In the genomic region with DNA sequence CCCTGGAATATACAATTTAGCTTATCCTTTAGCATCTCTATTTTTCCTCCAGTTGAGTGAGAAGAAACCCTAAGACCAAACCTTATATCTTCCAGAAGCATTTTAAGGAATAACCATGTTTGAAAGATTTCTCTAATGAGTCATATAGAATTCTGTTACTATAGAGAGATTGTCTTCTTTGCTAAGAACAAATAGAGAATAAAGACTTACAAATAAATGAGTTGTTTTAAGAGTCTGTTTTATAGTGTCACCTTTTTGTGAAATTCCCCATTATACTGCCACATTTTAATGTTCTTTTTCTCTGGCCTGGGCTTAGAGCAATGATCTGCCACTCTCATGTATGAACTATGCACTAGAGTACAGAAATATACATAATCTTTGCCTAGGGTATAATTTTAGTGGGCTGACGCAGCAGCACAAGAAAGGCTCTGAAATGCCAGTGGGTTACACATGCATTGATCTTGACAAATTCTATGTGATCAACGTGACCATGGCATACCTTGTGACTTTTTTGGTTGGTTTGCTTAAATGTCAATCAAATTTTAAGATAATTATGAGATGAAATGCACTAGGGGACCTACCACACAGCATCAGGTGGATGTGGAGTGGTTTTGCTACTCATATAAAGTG, we compare ENCODE assay signal across 25 cellular contexts.
DNase-seq lines count a peak whose midpoint lies in the region; ATAC-seq and TF ChIP-seq lines count a peak whose summit lies in the region.
"Had no signal": no experiment of that assay in that cellular context is flagged by ENCODE, and none has a peak within 500 bp of the region (broad histone marks: within the 10 kb centered on the region; RNA-seq: fewer than 3 reads in every experiment).

No MANE protein-coding gene starts in this region.

- no peak overlapping the region for H2BK15ac ChIP-seq in IMR-90 (ENCODE audit: low read depth, low read length)

- H2AFZ ChIP-seq in IMR-90 (replicated peaks; ENCODE audit: low read length, poor library complexity) (no peak overlapping the region), SK-N-SH (ENCODE audit: low read depth) (no peak overlapping the region)
- H2AFZ ChIP-seq: PC-9 had no signal

- no peaks in the 10 kb centered on the region for H3K36me3 Mint-ChIP-seq in activated CD4-positive, alpha-beta T cell treated with anti-CD3 and anti-CD28 coated beads for 36 hours (ENCODE audit: low read depth)

- H2BK20ac ChIP-seq in IMR-90 (ENCODE audit: low read depth, low read length) = no peak overlapping the region

- peaks cover 13% of the 10 kb centered on the region for H3F3A ChIP-seq in SK-N-SH (replicated peaks; ENCODE audit: insufficient read depth)

- H3K9ac ChIP-seq in IMR-90 (ENCODE audit: low read depth, low read length) = no peak overlapping the region
- H3K9ac ChIP-seq in SK-N-SH = no peak overlapping the region
- H3K9ac ChIP-seq: KMS-11 had no signal

- no peak for TF ChIP-seq EP300 in SK-N-SH (IDR thresholded peaks at IDR 0.05; ENCODE audit: borderline replicate concordance in 1 of 2, low read depth in 1 of 2, low read length in 1 of 2)

- no peak overlapping the region for H2BK5ac ChIP-seq in IMR-90 (ENCODE audit: low read depth, low read length, poor library complexity, severe bottlenecking)

- H3K4me1 ChIP-seq in IMR-90 (ENCODE audit: control insufficient read depth, insufficient read depth, low read length) = no peaks in the 10 kb centered on the region
- peaks cover 0 to 5% of the 10 kb centered on the region in 2 experiments; a peak in 1 of 4 replicates for H3K4me1 ChIP-seq in SK-N-SH (ENCODE audit: control insufficient read depth in 1 of 2, insufficient read depth in 2 of 2, low read depth in 1 of 2, low read length in 1 of 2)

- peaks cover 38% of the 10 kb centered on the region for H3K4me1 Mint-ChIP-seq in activated CD4-positive, alpha-beta T cell treated with anti-CD3 and anti-CD28 coated beads for 36 hours

- H3K27ac ChIP-seq in IMR-90 (ENCODE audit: insufficient read depth, low read length) = no peak overlapping the region
- H3K27ac ChIP-seq in SK-N-SH (ENCODE audit: low read depth in 2 of 2, low read length in 1 of 2) = peak overlapping the region in 1 of 2 experiments; percentile 9; a peak in 2 of 4 replicates
- H3K27ac ChIP-seq in dorsolateral prefrontal cortex = peak overlapping the region in 39 of 59 donors; percentile 0 to 98 (median 45)
- H3K27ac ChIP-seq: KMS-11, PC-9, SK-N-MC had no signal

- no peaks in the 10 kb centered on the region for H3K9me3 Mint-ChIP-seq in activated CD4-positive, alpha-beta T cell treated with anti-CD3 and anti-CD28 coated beads for 36 hours (ENCODE audit: low read depth)

- H3K4me2 ChIP-seq in IMR-90 (ENCODE audit: low read depth, low read length) (no peak overlapping the region), SK-N-SH (no peak overlapping the region)
- H3K4me2 ChIP-seq: KMS-11, PC-9 had no signal

- no peak for TF ChIP-seq CTCF in IMR-90 (conservative IDR thresholded peaks at IDR 0.05; ENCODE audit: low read depth, low read length)
- no peak for TF ChIP-seq CTCF in SK-N-SH (IDR thresholded peaks at IDR 0.05)
- TF ChIP-seq CTCF in dorsolateral prefrontal cortex (IDR thresholded peaks at IDR 0.05 in 54 of 56, conservative IDR thresholded peaks at IDR 0.05 in 2 of 56; ENCODE audit: low read depth in 1 of 56, partially characterized antibody in 56 of 56) = no peak

- intact Hi-C loops in activated CD4-positive, alpha-beta T cell treated with anti-CD3 and anti-CD28 coated beads for 36 hours (cut with DNase I, micrococcal nuclease) = loop anchor here (10.0 kb wide), 2 partner anchors 218 to 538 kb away; no protein-coding TSS in a partner anchor
- intact Hi-C loops in IMR-90 (cut with micrococcal nuclease) (no loop called here), dorsolateral prefrontal cortex (cut with DNase I) (no loop called here)

- no peak for DNase-seq in activated CD4-positive, alpha-beta T cell treated with anti-CD3 and anti-CD28 coated beads for 36 hours
- DNase-seq in activated CD4-positive, alpha-beta T cell treated with anti-CD3 and anti-CD28 coated beads, Interleukin-2, amount 50 U/mL, for 48 hours = no peak
- DNase-seq in IMR-90 (peak; percentile 18), SK-N-SH (no peak), dorsolateral prefrontal cortex (no peak), LoVo (ENCODE audit: low spot score) (no peak), NCI-H524 (lab: John Stamatoyannopoulos, UW) (no peak)
- DNase-seq: 8988T, AML-193, C1 segment of cervical spinal cord, DMS53, EL, GF-D8, GOT3, NCI-H1417, NCI-H187, NCI-H345, NCI-H526, PC-9, RPMI8226, SHP77 treated with DMSO at 0.1 percent for 48 hours had no signal

- H3K4me3 Mint-ChIP-seq in activated CD4-positive, alpha-beta T cell treated with anti-CD3 and anti-CD28 coated beads for 36 hours = no peak overlapping the region

- H3K27ac Mint-ChIP-seq in activated CD4-positive, alpha-beta T cell treated with anti-CD3 and anti-CD28 coated beads for 36 hours = peak overlapping the region; percentile 63

- H3K18ac ChIP-seq in IMR-90 (ENCODE audit: low read depth, low read length) = no peak overlapping the region

- WGBS in IMR-90 (ENCODE audit: extremely low coverage in 2 of 2, insufficient read length in 1 of 2), 2 experiments = no CpG with 5 or more reads among the region's 2 CpGs
- 75% methylated on average over 2 of the region's 2 CpGs for WGBS in SK-N-SH (ENCODE audit: low lambda C conversion rate)

- no peak overlapping the region for H3K56ac ChIP-seq in IMR-90 (ENCODE audit: extremely low read depth, insufficient read depth, low read length)

- H3K9me3 ChIP-seq in IMR-90 (ENCODE audit: control insufficient read depth, insufficient read depth, low read length) (no peaks in the 10 kb centered on the region), SK-N-SH (no peaks in the 10 kb centered on the region)

- H3K4me3 ChIP-seq in IMR-90 (ENCODE audit: insufficient read depth, low read depth, low read length) (no peak overlapping the region), SK-N-SH (ENCODE audit: low read depth in 2 of 2, low read length in 1 of 2) (no peak overlapping the region), dorsolateral prefrontal cortex (no peak overlapping the region)
- H3K4me3 ChIP-seq: PC-9, SK-N-MC had no signal

- H3K27me3 Mint-ChIP-seq in activated CD4-positive, alpha-beta T cell treated with anti-CD3 and anti-CD28 coated beads for 36 hours = no peaks in the 10 kb centered on the region

- in situ Hi-C loops in IMR-90 (cut with MboI; ENCODE audit: low sequenced_read_pairs) = no loop called here

- no peak overlapping the region for H3K23ac ChIP-seq in IMR-90 (ENCODE audit: low read depth, low read length)

- dilution Hi-C loops in IMR-90 (cut with HindIII; ENCODE audit: low sequenced_read_pairs, unreplicated experiment) = no loop called here

- H4K8ac ChIP-seq in IMR-90 (ENCODE audit: low read depth in 2 of 2, low read length in 2 of 2) = no peak overlapping the region

- H3K27me3 ChIP-seq in IMR-90 (ENCODE audit: control insufficient read depth, insufficient read depth, low read length) (no peaks in the 10 kb centered on the region), SK-N-SH (ENCODE audit: insufficient read depth) (no peaks in the 10 kb centered on the region), dorsolateral prefrontal cortex (no peaks in the 10 kb centered on the region)

- TF ChIP-seq POLR2A in IMR-90 (IDR thresholded peaks at IDR 0.05; ENCODE audit: low read depth, low read length) = no peak

- no TSS peak for BruUV-seq in IMR-90 (replicated peaks; lab: Mats Ljungman, UMichigan)

- CTCF ChIA-PET in activated CD4-positive, alpha-beta T cell treated with anti-CD3 and anti-CD28 coated beads for 36 hours (lab: Charles Lee) = interaction anchor here (0.8 to 1.2 kb wide), 2 partner anchors 12 to 64 kb away, joined by 3 read pairs; no protein-coding TSS in a partner anchor
- CTCF ChIA-PET in IMR-90 (lab: Yijun Ruan, JAX) = no interaction called here
- CTCF ChIA-PET in SK-N-SH (lab: Yijun Ruan, JAX) = no interaction called here

- H3K9me2 ChIP-seq in SK-N-SH = no peaks in the 10 kb centered on the region

- no peak overlapping the region for H4K5ac ChIP-seq in IMR-90 (ENCODE audit: low read depth, low read length)

- H3K36me3 ChIP-seq in IMR-90 (ENCODE audit: control insufficient read depth, insufficient read depth, low read length) (no peaks in the 10 kb centered on the region), SK-N-SH (replicated peaks in 1 of 2; ENCODE audit: control insufficient read depth in 1 of 2, insufficient read depth in 2 of 2, low read length in 1 of 2) (no peaks in the 10 kb centered on the region)

- no peaks in the 10 kb centered on the region for H4K20me1 ChIP-seq in IMR-90 (ENCODE audit: insufficient read depth, low read length)
- no peaks in the 10 kb centered on the region for H4K20me1 ChIP-seq in SK-N-SH (ENCODE audit: insufficient read depth)

- ATAC-seq in activated CD4-positive, alpha-beta T cell treated with anti-CD3 and anti-CD28 coated beads for 36 hours = no peak
- ATAC-seq in IMR-90 (ENCODE audit: low read depth) = peak; percentile 32; the same call in 1 of the 2 replicates
- no peak for ATAC-seq in GM18498 (IDR thresholded peaks at IDR 0.05; ENCODE audit: unreplicated experiment)
- ATAC-seq: HCT116 had no signal

- POLR2A ChIA-PET in activated CD4-positive, alpha-beta T cell treated with anti-CD3 and anti-CD28 coated beads for 36 hours (lab: Charles Lee) = no interaction called here
- POLR2A ChIA-PET in IMR-90 (lab: Charles Lee; ENCODE audit: unreplicated experiment) = no interaction called here
- POLR2A ChIA-PET in SK-N-SH (lab: Yijun Ruan, JAX) = no interaction called here

- H2BK120ac ChIP-seq in IMR-90 (ENCODE audit: low read depth, low read length) = no peak overlapping the region

- no peak overlapping the region for H2AK9ac ChIP-seq in IMR-90 (replicated peaks; ENCODE audit: low read depth, low read length, poor library complexity)

- no peak for TF ChIP-seq RAD21 in IMR-90 (IDR thresholded peaks at IDR 0.05; ENCODE audit: low read length)
- no peak for TF ChIP-seq RAD21 in SK-N-SH (IDR thresholded peaks at IDR 0.05; ENCODE audit: low read length)

- no peak overlapping the region for H4K91ac ChIP-seq in IMR-90 (ENCODE audit: insufficient read depth, low read depth, low read length)

- 0 out of 2 replicates have a peak, but pooled peaks cover 3% of the 10 kb centered on the region for H3K9me1 ChIP-seq in IMR-90 (ENCODE audit: insufficient read depth, low read length)

- H2AK5ac ChIP-seq in IMR-90 (ENCODE audit: low read depth, low read length) = no peak overlapping the region

- H3K79me2 ChIP-seq in SK-N-SH (ENCODE audit: insufficient read depth) = no peaks in the 10 kb centered on the region

- H3K4ac ChIP-seq in IMR-90 (ENCODE audit: low read depth, low read length) = no peak overlapping the region

- H3K14ac ChIP-seq in IMR-90 (replicated peaks; ENCODE audit: low read depth, low read length) = peak overlapping the region; percentile 30; the same call in 1 of the 2 replicates

- no peaks in the 10 kb centered on the region for H3K79me1 ChIP-seq in IMR-90 (ENCODE audit: low read depth in 1 of 2, low read length in 2 of 2)

TF ChIP-seq in IMR-90, 13 proteins besides CTCF, POLR2A, EP300 and RAD21 (continues in another document):
- TF ChIP-seq CEBPB (IDR thresholded peaks at IDR 0.05; ENCODE audit: low read depth, low read length) (no peak), MXI1 (IDR thresholded peaks at IDR 0.05; ENCODE audit: borderline replicate concordance, low read depth, low read length) (no peak)

TF ChIP-seq in SK-N-SH, 30 proteins besides CTCF, POLR2A, EP300 and RAD21 (continues in another document):
- no peak for TF ChIP-seq TAF1 (IDR thresholded peaks at IDR 0.05; ENCODE audit: borderline replicate concordance, low read depth, low read length)
- no peak for TF ChIP-seq FOXM1 (IDR thresholded peaks at IDR 0.05; ENCODE audit: low read depth)

Comparison
In these comparisons a context has a peak if more than half of its experiments do, and no peak if none do; other contexts are left out.
1. intact Hi-C loops: an anchor here in activated CD4-positive, alpha-beta T cell treated with anti-CD3 and anti-CD28 coated beads for 36 hours (10.0 kb wide); none called in IMR-90 and dorsolateral prefrontal cortex.